In the genomic region with DNA sequence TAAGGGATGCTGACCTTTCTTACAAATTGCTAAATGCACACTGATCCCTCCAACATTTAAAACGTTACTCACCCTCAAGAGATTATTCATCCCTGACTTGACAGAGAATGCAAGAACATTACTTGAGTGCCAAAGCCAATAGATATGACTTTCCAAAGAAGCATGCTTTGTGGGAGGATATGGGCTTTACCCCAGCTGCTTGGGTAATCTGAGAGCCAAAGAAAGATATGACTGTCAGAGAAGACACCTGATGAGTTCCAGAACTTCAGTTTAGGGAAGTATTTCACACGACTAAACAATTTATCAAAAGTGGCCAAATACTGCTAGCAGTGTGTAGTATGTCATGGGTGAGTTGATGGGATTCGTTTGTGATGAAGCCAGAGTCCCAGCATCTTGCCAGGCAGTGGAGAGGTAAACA, we compare ENCODE assay signal across 1 cellular context.
TF ChIP-seq lines count a peak whose summit lies in the region.

No MANE protein-coding gene starts in this region.

TF ChIP-seq in SK-N-SH treated with all-trans-retinoic acid at 6 μM for 48 hours, 23 proteins besides CTCF, POLR2A, EP300 and RAD21 (continued from another document):
- TF ChIP-seq CSDC2 (CRISPR knock-in tag; IDR thresholded peaks at IDR 0.05): peak; percentile 59; the same call in 1 of the 2 replicates
- no peak for TF ChIP-seq TCF4 (CRISPR knock-in tag; IDR thresholded peaks at IDR 0.05; ENCODE audit: borderline replicate concordance)
- no peak for TF ChIP-seq ARNTL (CRISPR knock-in tag; IDR thresholded peaks at IDR 0.05; ENCODE audit: borderline replicate concordance, low read depth)
- TF ChIP-seq ZC3H10 (CRISPR knock-in tag; IDR thresholded peaks at IDR 0.05): peak; percentile 85
- TF ChIP-seq, protein P1, sequence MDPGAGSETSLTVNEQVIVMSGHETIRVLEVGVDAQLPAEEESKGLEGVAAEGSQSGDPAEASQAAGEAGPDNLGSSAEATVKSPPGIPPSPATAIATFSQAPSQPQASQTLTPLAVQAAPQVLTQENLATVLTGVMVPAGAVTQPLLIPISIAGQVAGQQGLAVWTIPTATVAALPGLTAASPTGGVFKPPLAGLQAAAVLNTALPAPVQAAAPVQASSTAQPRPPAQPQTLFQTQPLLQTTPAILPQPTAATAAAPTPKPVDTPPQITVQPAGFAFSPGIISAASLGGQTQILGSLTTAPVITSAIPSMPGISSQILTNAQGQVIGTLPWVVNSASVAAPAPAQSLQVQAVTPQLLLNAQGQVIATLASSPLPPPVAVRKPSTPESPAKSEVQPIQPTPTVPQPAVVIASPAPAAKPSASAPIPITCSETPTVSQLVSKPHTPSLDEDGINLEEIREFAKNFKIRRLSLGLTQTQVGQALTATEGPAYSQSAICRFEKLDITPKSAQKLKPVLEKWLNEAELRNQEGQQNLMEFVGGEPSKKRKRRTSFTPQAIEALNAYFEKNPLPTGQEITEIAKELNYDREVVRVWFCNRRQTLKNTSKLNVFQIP (CRISPR knock-in tag; IDR thresholded peaks at IDR 0.05; ENCODE audit: borderline replicate concordance, low read depth): 0 out of 2 replicates have a peak, but pooled peaks have one; percentile 93
- no peak for TF ChIP-seq ESRRG (CRISPR knock-in tag; IDR thresholded peaks at IDR 0.05)
